29 cellular contexts compared by ENCODE assay signal in genomic region chr4:174865418-174865985, GRCh38. TPM values are rescaled to one million over a fixed set of nuclear protein-coding genes. Genes with fewer than 3 reads are reported as not detected.
"Had no signal": no experiment of that assay in that cellular context is flagged by ENCODE, and none has a peak within 500 bp of the region (broad histone marks: within the 10 kb centered on the region; RNA-seq: fewer than 3 reads in every experiment).

No MANE protein-coding gene starts in this region.

- H3K27ac ChIP-seq: ascending aorta, body of pancreas, cardiac muscle cell, KMS-11, Peyer's patch had no signal

- H3K4me2 ChIP-seq: KMS-11 had no signal

- H3K9ac ChIP-seq: KMS-11 had no signal

- H3K4me3 ChIP-seq: ascending aorta, body of pancreas, cardiac muscle cell, Peyer's patch had no signal

- H3K9me3 ChIP-seq: ascending aorta, body of pancreas, Peyer's patch had no signal

- H3K36me3 ChIP-seq: ascending aorta, cardiac muscle cell, Peyer's patch had no signal

- ATAC-seq: activated CD8-positive, alpha-beta memory T cell treated with anti-CD3 and anti-CD28 coated beads, Interleukin-2, amount 10 ng/mL, durations not matched to agents 7 days and 5 days; activated naive CD4-positive, alpha-beta T cell treated with anti-CD3 and anti-CD28 coated beads, Interleukin-2, amount 50 U/mL, for 72 hours; activated naive CD8-positive, alpha-beta T cell treated with anti-CD3 and anti-CD28 coated beads, Interleukin-2, amount 50 U/mL, for 24 hours; body of pancreas; WTC11 had no signal

- H3K27me3 ChIP-seq: ascending aorta, body of pancreas, cardiac muscle cell, Peyer's patch had no signal

- H3K4me1 ChIP-seq: ascending aorta, Peyer's patch had no signal

- DNase-seq: activated CD4-positive, alpha-beta T cell treated with anti-CD3 and anti-CD28 coated beads for 1 hour; activated CD4-positive, alpha-beta T cell treated with anti-CD3 and anti-CD28 coated beads, Interleukin-2, amount 10 ng/mL, durations not matched to agents 24 days and 14 days; activated CD4-positive, alpha-beta T cell treated with anti-CD3 and anti-CD28 coated beads, Interleukin-2, amount 50 U/mL, for 48 hours; activated CD8-positive, alpha-beta memory T cell treated with anti-CD3 and anti-CD28 coated beads, Interleukin-2, amount 10 ng/mL, durations not matched to agents 7 days and 5 days; activated effector memory CD4-positive, alpha-beta T cell treated with Interleukin-2 at 50 U/mL for 16 hours; activated naive CD4-positive, alpha-beta T cell; activated naive CD8-positive, alpha-beta T cell treated with anti-CD3 and anti-CD28 coated beads, Interleukin-2, amount 50 U/mL, for 24 hours; activated T-cell treated with anti-CD3 and anti-CD28 coated beads, Interleukin-2, amount 50 U/mL, for 24 hours; amniotic stem cell; body of pancreas; cerebellar nuclear complex; NCI-H1417; NCI-H1930; NCI-H2107; NCI-H2171 treated with DMSO at 0.1 percent for 48 hours; NCI-H226; NCI-H510A; NCI-H526 treated with DMSO at 0.1 percent for 48 hours; NCI-H82; OCI-M1; Peyer's patch; SHP77 had no signal

RNA-seq across cellular contexts. Expression of gene GLRA3, which starts 36.5 kb away (rescaled TPM):
- total RNA-seq: activated CD4-positive, alpha-beta T cell treated with anti-CD3 and anti-CD28 coated beads, Interleukin-2, amount 10 ng/mL, durations not matched to agents 24 days and 14 days; activated CD8-positive, alpha-beta memory T cell treated with anti-CD3 and anti-CD28 coated beads, Interleukin-2, amount 10 ng/mL, durations not matched to agents 7 days and 5 days; activated naive CD4-positive, alpha-beta T cell treated with anti-CD3 and anti-CD28 coated beads, Interleukin-2, amount 50 U/mL, for 72 hours; activated T-helper 1 cell treated with anti-CD3 and anti-CD28 coated beads, Interleukin-12 subunit alpha, Interleukin-12 subunit beta, Interleukin-2, Interleukin-4 antibody, amounts not matched to agents 30 ng/mL and 10 ng/mL and 1 ng/mL, durations not matched to agents 14 hours and 24 hours and 36 hours; ascending aorta; cardiac muscle cell; SK-MEL-5 had no signal

RNA-seq across cellular contexts. Expression of gene ADAM29, which starts 52.7 kb away (rescaled TPM):
- total RNA-seq: activated CD4-positive, alpha-beta T cell treated with anti-CD3 and anti-CD28 coated beads, Interleukin-2, amount 10 ng/mL, durations not matched to agents 24 days and 14 days; activated CD8-positive, alpha-beta memory T cell treated with anti-CD3 and anti-CD28 coated beads, Interleukin-2, amount 10 ng/mL, durations not matched to agents 7 days and 5 days; activated naive CD4-positive, alpha-beta T cell treated with anti-CD3 and anti-CD28 coated beads, Interleukin-2, amount 50 U/mL, for 72 hours; activated T-helper 1 cell treated with anti-CD3 and anti-CD28 coated beads, Interleukin-12 subunit alpha, Interleukin-12 subunit beta, Interleukin-2, Interleukin-4 antibody, amounts not matched to agents 30 ng/mL and 10 ng/mL and 1 ng/mL, durations not matched to agents 14 hours and 24 hours and 36 hours; ascending aorta; body of pancreas; cardiac muscle cell; Peyer's patch; SK-MEL-5; WTC11 had no signal
